ENCODE assay signal across 11 cellular contexts in the genomic region with DNA sequence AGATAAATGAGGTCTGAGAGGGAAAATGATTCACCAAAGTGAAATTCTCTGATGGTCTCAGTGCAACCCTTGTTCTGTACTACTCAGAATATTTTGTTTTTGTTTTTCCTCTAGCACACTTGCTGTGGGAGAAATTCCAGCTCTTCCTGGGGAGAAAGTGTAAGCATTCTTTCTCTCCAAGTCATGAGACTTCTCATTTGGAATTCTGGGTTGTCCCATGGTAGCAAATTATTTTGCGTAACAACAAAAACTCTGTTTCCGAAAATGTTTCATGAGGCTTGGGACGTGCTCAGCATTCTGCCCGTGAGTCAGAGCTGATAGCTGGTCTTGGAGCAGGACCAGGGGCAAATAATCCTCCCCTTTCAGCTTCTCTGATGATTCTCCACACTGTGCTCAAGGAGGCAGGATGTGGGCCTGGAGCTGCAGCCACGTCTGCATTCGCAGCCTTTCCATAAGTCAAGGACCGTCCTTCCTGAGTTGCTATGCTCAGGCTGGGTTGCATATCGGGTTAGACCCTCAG.
DNase-seq lines count a peak whose midpoint lies in the region; TF ChIP-seq lines count a peak whose summit lies in the region.
"Had no signal": no experiment of that assay in that cellular context is flagged by ENCODE, and none has a peak within 500 bp of the region (broad histone marks: within the 10 kb centered on the region; RNA-seq: fewer than 3 reads in every experiment).

No MANE protein-coding gene starts in this region.

- TF ChIP-seq CTCF in AG10803 (conservative IDR thresholded peaks at IDR 0.05; ENCODE audit: low read length) (peak; percentile 6; the same call in 1 of the 2 replicates), prostate gland (IDR thresholded peaks at IDR 0.05) (no peak)

- no peak for TF ChIP-seq POLR2A in prostate gland (IDR thresholded peaks at IDR 0.05)

- H3K36me3 ChIP-seq in prostate gland: no peaks in the 10 kb centered on the region

- H3K27me3 ChIP-seq in prostate gland (replicated peaks; ENCODE audit: insufficient read depth): no peaks in the 10 kb centered on the region
- H3K27me3 ChIP-seq: cardiac muscle cell had no signal

- H3K4me3 ChIP-seq in AG10803 (ENCODE audit: low read length) (no peak overlapping the region), prostate gland (no peak overlapping the region)
- H3K4me3 ChIP-seq: cardiac muscle cell had no signal

- no peaks in the 10 kb centered on the region for H3K9me3 ChIP-seq in prostate gland

- WGBS in prostate gland: 76% methylated on average over 8 of the region's 8 CpGs

- no peaks in the 10 kb centered on the region for H3K4me1 ChIP-seq in prostate gland (replicated peaks)

- intact Hi-C loops in prostate gland (cut with DNase I): no loop called here

- peak overlapping the region; percentile 44 to 49 for H3K27ac ChIP-seq in prostate gland
- H3K27ac ChIP-seq: cardiac muscle cell had no signal

- DNase-seq in AG10803 (ENCODE audit: low read depth) (peak; percentile 99), amniotic epithelial cell (ENCODE audit: low read depth) (peak; percentile 99), glomerular endothelial cell (ENCODE audit: extremely low read depth, low read depth, low spot score) (peak; percentile 88), prostate gland (ENCODE audit: low spot score) (no peak), activated gamma-delta T cell (lab: John Stamatoyannopoulos, UW) (no peak), NCI-H2196 (lab: John Stamatoyannopoulos, UW; ENCODE audit: unreplicated experiment) (no peak), NCI-H748 (lab: John Stamatoyannopoulos, UW; ENCODE audit: unreplicated experiment) (no peak)
- DNase-seq in activated CD4-positive, alpha-beta T cell treated with anti-CD3 and anti-CD28 coated beads for 48 hours: no peak
- DNase-seq: COR-L47, T-helper 1 cell had no signal

Comparison
In these comparisons a context has a peak if more than half of its experiments do, and no peak if none do; other contexts are left out.
1. DNase-seq: peak in AG10803 (single experiment), amniotic epithelial cell (single experiment) and glomerular endothelial cell (single experiment); none in prostate gland (single experiment), activated gamma-delta T cell (single experiment), NCI-H2196 (single experiment), NCI-H748 (single experiment) and activated CD4-positive, alpha-beta T cell treated with anti-CD3 and anti-CD28 coated beads for 48 hours (single experiment).